Comparison of ENCODE assay signal across 16 cellular contexts in the genomic region with DNA sequence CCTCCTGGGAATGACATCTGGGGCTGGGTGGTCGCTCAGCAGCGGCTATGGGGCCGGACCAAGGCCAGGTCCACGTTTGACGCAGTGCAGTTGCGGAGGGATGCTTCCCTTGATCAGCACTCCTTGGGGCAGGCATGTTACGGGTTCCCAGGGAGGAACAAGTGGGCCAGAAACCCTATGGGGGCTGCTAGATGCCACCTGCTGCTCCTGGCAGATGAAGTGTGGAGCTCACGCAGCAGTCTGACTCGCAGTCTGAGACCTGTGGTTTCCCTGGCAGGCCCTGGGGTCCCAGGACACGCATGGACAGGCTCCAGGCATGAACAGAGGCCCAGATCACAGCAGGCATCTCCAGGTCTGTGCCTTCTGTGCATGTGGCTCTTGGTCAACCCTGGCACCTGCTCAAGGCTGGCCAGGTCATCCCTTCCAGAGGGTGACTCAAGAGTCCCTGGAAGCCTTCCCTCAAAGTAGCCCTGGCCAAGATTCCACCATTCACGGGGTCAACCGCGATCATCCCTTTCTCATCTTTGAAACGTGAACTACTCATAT. TPM values are rescaled to one million over a fixed set of nuclear protein-coding genes. Genes with fewer than 3 reads are reported as not detected.
A peak's percentile ranks its signal among the peaks of the same experiment; 100 is the strongest.
DNase-seq lines count a peak whose midpoint lies in the region; ATAC-seq and TF ChIP-seq lines count a peak whose summit lies in the region.
"Had no signal": no experiment of that assay in that cellular context is flagged by ENCODE, and none has a peak within 500 bp of the region (broad histone marks: within the 10 kb centered on the region; RNA-seq: fewer than 3 reads in every experiment).

No MANE protein-coding gene starts in this region.

- H3K9me2 ChIP-seq in GM23248 (ENCODE audit: insufficient read depth), result no peaks in the 10 kb centered on the region

- peak; percentile 9 for ATAC-seq in SK-N-SH treated with all-trans-retinoic acid at 6 μM for 48 hours
- ATAC-seq: left lung, natural killer cell had no signal

- no peaks in the 10 kb centered on the region for H3K79me2 ChIP-seq in GM23248 (ENCODE audit: insufficient read depth)

- DNase-seq in GM23248 (peak; percentile 90), fibroblast of pulmonary artery (ENCODE audit: low read depth) (peak; percentile 18), dedifferentiated amniotic fluid mesenchymal stem cell (ENCODE audit: extremely low spot score) (no peak), GM19240 (ENCODE audit: insufficient read length, low spot score) (no peak), activated gamma-delta T cell treated with Interleukin-2 at 50 U/mL for 16 hours (no peak)
- DNase-seq: activated CD8-positive, alpha-beta memory T cell treated with anti-CD3 and anti-CD28 coated beads, Interleukin-2, amount 50 U/mL, for 48 hours; activated naive CD8-positive, alpha-beta T cell treated with anti-CD3 and anti-CD28 coated beads, Interleukin-2, amount 10 ng/mL, durations not matched to agents 7 days and 5 days; Caco-2; left lung; natural killer cell; NK-92 treated with Interleukin-12 subunit alpha and Interleukin-12 subunit beta, amount 100 ng/mL, for 24 hours; small intestine had no signal

- no peak overlapping the region for H3K4me2 ChIP-seq in GM23248 (ENCODE audit: unreplicated experiment)
- H3K4me2 ChIP-seq: KMS-11 had no signal

- no peaks in the 10 kb centered on the region for H3K36me3 ChIP-seq in GM23248 (ENCODE audit: low read depth)
- H3K36me3 ChIP-seq in skeletal muscle tissue (ENCODE audit: control insufficient read depth in 3 of 3, insufficient read depth in 3 of 3, low read length in 3 of 3), result no peaks in the 10 kb centered on the region
- H3K36me3 ChIP-seq: left lung had no signal

- peaks cover 12% of the 10 kb centered on the region for H3F3A ChIP-seq in GM23248 (ENCODE audit: insufficient read depth)

- TF ChIP-seq CTCF in fibroblast of pulmonary artery (IDR thresholded peaks at IDR 0.05; ENCODE audit: low read length, missing control alignments), result no peak

- H3K9me3 ChIP-seq in GM23248 (ENCODE audit: low read depth), result no peaks in the 10 kb centered on the region
- H3K9me3 ChIP-seq in skeletal muscle tissue (ENCODE audit: control insufficient read depth in 3 of 3, low read length in 3 of 3), result no peaks in the 10 kb centered on the region
- H3K9me3 ChIP-seq: Caco-2, left lung had no signal

- no peaks in the 10 kb centered on the region for H4K20me1 ChIP-seq in GM23248 (ENCODE audit: insufficient read depth)

- H3K27ac ChIP-seq in GM23248 (no peak overlapping the region), skeletal muscle tissue (ENCODE audit: low read depth, low read length) (peak overlapping the region; percentile 64)
- H3K27ac ChIP-seq: KMS-11, left lung, VCaP had no signal

- 73 to 75% methylated on average over 14 of the region's 14 CpGs for WGBS in GM23248 (ENCODE audit: low coverage in 1 of 2, low lambda C conversion rate in 2 of 2, missing lambda C conversion rate in 2 of 2), 2 experiments

- H3K9ac ChIP-seq in GM23248, result no peak overlapping the region
- H3K9ac ChIP-seq in skeletal muscle tissue (ENCODE audit: low read depth in 1 of 3, low read length in 3 of 3), result no peak overlapping the region
- H3K9ac ChIP-seq: KMS-11 had no signal

- H3K27me3 ChIP-seq in GM23248 (replicated peaks; ENCODE audit: insufficient read depth) (0 out of 2 replicates have a peak, but pooled peaks cover 6% of the 10 kb centered on the region), skeletal muscle tissue (ENCODE audit: control insufficient read depth in 3 of 3, insufficient read depth in 3 of 3, low read length in 3 of 3) (peaks cover 0 to 12% (median 3%) of the 10 kb centered on the region in 3 donors)

- H3K4me1 ChIP-seq in GM23248 (ENCODE audit: insufficient read depth), result peaks cover 45% of the 10 kb centered on the region
- peaks cover 11 to 18% (median 17%) of the 10 kb centered on the region in 3 donors for H3K4me1 ChIP-seq in skeletal muscle tissue (ENCODE audit: control insufficient read depth in 3 of 3, insufficient read depth in 3 of 3, low read length in 3 of 3)
- H3K4me1 ChIP-seq: left lung had no signal

- no peak overlapping the region for H2AFZ ChIP-seq in GM23248

- in situ Hi-C loops in GM23248 (cut with MboI), result no loop called here

- H3K4me3 ChIP-seq in GM23248 (no peak overlapping the region), fibroblast of pulmonary artery (replicated peaks; ENCODE audit: low read depth, low read length) (no peak overlapping the region), skeletal muscle tissue (ENCODE audit: low read length in 3 of 3) (no peak overlapping the region)
- H3K4me3 ChIP-seq: left lung had no signal

TF ChIP-seq in SK-N-SH treated with all-trans-retinoic acid at 6 μM for 48 hours, 23 proteins besides CTCF, POLR2A, EP300 and RAD21:
- TF ChIP-seq, protein P1, sequence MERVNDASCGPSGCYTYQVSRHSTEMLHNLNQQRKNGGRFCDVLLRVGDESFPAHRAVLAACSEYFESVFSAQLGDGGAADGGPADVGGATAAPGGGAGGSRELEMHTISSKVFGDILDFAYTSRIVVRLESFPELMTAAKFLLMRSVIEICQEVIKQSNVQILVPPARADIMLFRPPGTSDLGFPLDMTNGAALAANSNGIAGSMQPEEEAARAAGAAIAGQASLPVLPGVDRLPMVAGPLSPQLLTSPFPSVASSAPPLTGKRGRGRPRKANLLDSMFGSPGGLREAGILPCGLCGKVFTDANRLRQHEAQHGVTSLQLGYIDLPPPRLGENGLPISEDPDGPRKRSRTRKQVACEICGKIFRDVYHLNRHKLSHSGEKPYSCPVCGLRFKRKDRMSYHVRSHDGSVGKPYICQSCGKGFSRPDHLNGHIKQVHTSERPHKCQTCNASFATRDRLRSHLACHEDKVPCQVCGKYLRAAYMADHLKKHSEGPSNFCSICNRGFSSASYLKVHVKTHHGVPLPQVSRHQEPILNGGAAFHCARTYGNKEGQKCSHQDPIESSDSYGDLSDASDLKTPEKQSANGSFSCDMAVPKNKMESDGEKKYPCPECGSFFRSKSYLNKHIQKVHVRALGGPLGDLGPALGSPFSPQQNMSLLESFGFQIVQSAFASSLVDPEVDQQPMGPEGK (CRISPR knock-in tag; IDR thresholded peaks at IDR 0.05; ENCODE audit: borderline replicate concordance), result no peak
- no peak for TF ChIP-seq TCF4 (CRISPR knock-in tag; IDR thresholded peaks at IDR 0.05; ENCODE audit: borderline replicate concordance)
- no peak for TF ChIP-seq OSR1 (CRISPR knock-in tag; IDR thresholded peaks at IDR 0.05)

RNA-seq across cellular contexts. Expression of a gene that starts 20.0 kb away (rescaled TPM):
- 0.97 TPM in 1 of 2 replicates, not detected in the other for total RNA-seq in GM23248 (2014; rRNA removed; shearing (Covaris generic))
- polyA plus RNA-seq in GM23248 (2016; fragmentation: Nextera tagmentation; extraction: Ambion mirVana), result 0.10 TPM in 2 replicates
- 1.6 TPM for total RNA-seq in skeletal muscle tissue
- total RNA-seq: activated naive CD8-positive, alpha-beta T cell treated with anti-CD3 and anti-CD28 coated beads, Interleukin-2, amount 10 ng/mL, durations not matched to agents 7 days and 5 days; left lung; natural killer cell had no signal

Comparison
In these comparisons a context has a peak if more than half of its experiments do, and no peak if none do; other contexts are left out.
1. DNase-seq: peak in GM23248 (single experiment) and fibroblast of pulmonary artery (single experiment); none in dedifferentiated amniotic fluid mesenchymal stem cell (single experiment), GM19240 (single experiment) and activated gamma-delta T cell treated with Interleukin-2 at 50 U/mL for 16 hours (single experiment).